1 cellular context compared by ENCODE assay signal in the genomic region with DNA sequence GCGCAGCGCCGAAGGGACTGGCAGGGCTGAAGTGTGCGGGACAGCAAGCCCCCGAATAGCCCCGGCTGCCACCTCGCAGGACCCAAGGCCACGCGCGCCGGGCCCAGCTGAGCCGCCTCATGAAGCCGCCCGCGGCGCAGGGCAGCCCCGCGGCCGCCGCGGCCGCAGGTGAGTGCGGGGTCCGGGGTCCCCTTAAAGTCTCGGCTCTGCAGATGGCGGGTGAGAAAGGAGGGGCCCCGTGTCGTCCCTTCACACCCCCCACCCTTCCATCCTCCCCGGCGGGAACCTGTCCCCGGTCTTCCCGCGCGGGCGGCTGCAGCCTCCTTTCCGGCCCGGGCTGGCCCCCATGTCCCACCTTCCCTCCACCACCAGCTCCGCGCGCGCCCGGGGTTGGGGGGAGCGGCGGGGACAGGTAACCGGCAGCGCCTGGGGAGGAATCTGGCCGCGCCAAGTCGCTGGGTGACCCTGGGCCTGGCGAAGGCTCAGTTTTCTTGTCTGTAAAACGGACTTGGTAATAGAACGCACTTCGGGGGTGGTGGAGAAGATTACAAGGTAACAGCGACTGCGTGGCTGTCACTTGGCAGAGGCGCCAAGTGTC.
TF ChIP-seq lines count a peak whose summit lies in the region.

No MANE protein-coding gene starts in this region.

TF ChIP-seq in liver, 16 proteins besides CTCF, POLR2A, EP300 and RAD21 (continued from another document):
- TF ChIP-seq, protein P1, sequence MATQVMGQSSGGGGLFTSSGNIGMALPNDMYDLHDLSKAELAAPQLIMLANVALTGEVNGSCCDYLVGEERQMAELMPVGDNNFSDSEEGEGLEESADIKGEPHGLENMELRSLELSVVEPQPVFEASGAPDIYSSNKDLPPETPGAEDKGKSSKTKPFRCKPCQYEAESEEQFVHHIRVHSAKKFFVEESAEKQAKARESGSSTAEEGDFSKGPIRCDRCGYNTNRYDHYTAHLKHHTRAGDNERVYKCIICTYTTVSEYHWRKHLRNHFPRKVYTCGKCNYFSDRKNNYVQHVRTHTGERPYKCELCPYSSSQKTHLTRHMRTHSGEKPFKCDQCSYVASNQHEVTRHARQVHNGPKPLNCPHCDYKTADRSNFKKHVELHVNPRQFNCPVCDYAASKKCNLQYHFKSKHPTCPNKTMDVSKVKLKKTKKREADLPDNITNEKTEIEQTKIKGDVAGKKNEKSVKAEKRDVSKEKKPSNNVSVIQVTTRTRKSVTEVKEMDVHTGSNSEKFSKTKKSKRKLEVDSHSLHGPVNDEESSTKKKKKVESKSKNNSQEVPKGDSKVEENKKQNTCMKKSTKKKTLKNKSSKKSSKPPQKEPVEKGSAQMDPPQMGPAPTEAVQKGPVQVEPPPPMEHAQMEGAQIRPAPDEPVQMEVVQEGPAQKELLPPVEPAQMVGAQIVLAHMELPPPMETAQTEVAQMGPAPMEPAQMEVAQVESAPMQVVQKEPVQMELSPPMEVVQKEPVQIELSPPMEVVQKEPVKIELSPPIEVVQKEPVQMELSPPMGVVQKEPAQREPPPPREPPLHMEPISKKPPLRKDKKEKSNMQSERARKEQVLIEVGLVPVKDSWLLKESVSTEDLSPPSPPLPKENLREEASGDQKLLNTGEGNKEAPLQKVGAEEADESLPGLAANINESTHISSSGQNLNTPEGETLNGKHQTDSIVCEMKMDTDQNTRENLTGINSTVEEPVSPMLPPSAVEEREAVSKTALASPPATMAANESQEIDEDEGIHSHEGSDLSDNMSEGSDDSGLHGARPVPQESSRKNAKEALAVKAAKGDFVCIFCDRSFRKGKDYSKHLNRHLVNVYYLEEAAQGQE (IDR thresholded peaks at IDR 0.05): no peak
- TF ChIP-seq FOXA2 (IDR thresholded peaks at IDR 0.05): no peak
- no peak for TF ChIP-seq HNF4G (IDR thresholded peaks at IDR 0.05)
- TF ChIP-seq, protein P2, sequence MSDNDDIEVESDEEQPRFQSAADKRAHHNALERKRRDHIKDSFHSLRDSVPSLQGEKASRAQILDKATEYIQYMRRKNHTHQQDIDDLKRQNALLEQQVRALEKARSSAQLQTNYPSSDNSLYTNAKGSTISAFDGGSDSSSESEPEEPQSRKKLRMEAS (IDR thresholded peaks at IDR 0.05): no peak
- TF ChIP-seq EGR1 (IDR thresholded peaks at IDR 0.05; ENCODE audit: low read depth in 2 of 2): no peak
- no peak for TF ChIP-seq JUND (IDR thresholded peaks at IDR 0.05)
- no peak for TF ChIP-seq YY1 (IDR thresholded peaks at IDR 0.05)
- TF ChIP-seq RXRA (IDR thresholded peaks at IDR 0.05): no peak
- TF ChIP-seq HNF4A (conservative IDR thresholded peaks at IDR 0.05): no peak
- TF ChIP-seq SP1 (IDR thresholded peaks at IDR 0.05): no peak
- no peak for TF ChIP-seq FOXA1 (IDR thresholded peaks at IDR 0.05)
